In the genomic region with DNA sequence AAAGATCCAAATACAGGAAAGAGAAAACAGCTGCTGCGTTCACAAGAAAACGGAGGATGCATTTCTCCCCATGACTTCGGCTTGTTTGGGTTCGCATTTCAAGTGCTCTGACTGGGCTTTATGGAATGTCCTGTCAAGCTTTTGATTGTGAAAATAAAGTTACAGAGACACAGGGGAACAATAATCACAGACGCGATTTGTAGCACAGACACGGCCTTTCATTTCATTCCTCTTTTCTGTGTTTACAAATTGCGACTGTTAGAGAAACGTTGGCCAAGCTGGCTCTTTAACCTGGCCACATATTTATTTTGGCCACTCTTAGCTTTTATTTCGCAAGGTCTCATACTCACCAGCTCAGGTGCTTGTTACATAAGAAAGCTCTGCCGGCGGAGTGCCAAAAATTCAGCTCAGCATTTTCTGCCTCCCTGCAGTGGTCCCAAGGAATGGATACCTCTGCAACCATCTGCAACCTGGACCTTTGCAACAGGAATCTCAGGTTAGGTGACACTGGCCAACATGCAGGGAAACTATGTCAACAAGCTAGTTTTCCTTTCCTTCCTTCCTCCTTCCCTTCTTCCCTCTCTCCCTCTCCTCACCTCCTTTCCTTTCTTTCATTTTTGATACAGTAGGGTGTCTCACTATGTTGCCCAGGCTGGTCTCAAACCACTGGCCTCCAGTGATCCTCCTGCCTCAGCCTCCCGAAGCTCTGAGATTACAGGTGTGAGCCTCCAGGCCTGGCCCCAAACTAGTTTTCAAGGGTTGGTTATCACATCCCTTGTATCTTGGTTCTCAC, we compare ENCODE assay signal across 1 cellular context.
TF ChIP-seq lines count a peak whose summit lies in the region.

No MANE protein-coding gene starts in this region.

TF ChIP-seq in SK-N-SH, 30 proteins besides CTCF, POLR2A, EP300 and RAD21 (continued from another document):
- TF ChIP-seq, protein P1, sequence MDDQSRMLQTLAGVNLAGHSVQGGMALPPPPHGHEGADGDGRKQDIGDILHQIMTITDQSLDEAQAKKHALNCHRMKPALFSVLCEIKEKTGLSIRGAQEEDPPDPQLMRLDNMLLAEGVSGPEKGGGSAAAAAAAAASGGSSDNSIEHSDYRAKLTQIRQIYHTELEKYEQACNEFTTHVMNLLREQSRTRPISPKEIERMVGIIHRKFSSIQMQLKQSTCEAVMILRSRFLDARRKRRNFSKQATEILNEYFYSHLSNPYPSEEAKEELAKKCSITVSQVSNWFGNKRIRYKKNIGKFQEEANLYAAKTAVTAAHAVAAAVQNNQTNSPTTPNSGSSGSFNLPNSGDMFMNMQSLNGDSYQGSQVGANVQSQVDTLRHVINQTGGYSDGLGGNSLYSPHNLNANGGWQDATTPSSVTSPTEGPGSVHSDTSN (IDR thresholded peaks at IDR 0.05) = no peak
